Comparison of ENCODE assay signal across 8 cellular contexts in the genomic region with DNA sequence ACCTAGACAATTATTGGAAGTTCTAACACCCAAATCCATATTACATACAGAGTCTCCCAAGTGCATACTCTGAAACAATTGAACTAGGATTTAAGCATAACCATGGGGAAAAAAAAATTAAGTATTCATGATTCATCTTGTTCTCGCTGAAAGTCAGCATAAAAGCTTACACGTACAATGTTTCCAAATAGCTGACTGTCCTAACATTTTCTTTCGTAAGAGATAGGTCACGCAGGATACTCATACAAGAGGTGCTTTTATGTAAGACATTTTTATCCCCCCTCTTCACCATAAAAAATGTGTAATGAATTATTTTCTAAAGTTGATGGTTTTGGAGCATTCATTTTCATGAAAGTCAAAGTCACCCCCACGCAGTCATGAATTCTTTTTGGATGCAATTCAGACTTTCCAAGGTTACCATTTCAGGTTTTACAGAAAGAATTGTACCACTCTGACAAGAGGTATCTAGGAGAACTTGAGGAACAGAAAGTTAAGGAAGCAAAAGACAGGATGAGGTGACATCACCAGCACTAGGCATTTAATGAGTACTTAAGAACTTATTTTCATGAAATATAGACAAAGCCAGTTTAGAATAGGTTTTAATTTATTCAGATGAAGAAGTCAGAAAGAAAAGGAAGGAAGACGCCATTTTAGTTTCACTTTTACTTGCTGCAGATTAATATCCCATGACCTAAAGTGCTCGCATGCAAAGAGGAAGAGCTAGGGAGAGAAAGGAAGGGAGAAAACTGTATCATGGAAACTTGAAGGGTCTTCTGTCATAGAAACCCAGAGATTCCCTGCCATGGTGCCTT. TPM values are rescaled to one million over a fixed set of nuclear protein-coding genes. Genes with fewer than 3 reads are reported as not detected.
DNase-seq lines count a peak whose midpoint lies in the region; ATAC-seq and TF ChIP-seq lines count a peak whose summit lies in the region.

No MANE protein-coding gene starts in this region.

- intact Hi-C loops in activated B cell treated with CpG ODN at 0.5 μM for 24 hours (cut with micrococcal nuclease), result loop anchor here (1.0 to 10.0 kb wide), 2 partner anchors 111 to 263 kb away; no protein-coding TSS in a partner anchor

- POLR2A ChIA-PET in activated B cell treated with CpG ODN at 0.5 μM for 24 hours (lab: Charles Lee), result no interaction called here

- WGBS in suprapubic skin, result 57% methylated on average over 7 of the region's 7 CpGs

- CTCF ChIA-PET in activated B cell treated with CpG ODN at 0.5 μM for 24 hours (lab: Charles Lee), result no interaction called here

- H3K4me3 ChIP-seq in right atrium auricular region, result peak overlapping the region; percentile 20 to 22
- peak overlapping the region; percentile 19 for H3K4me3 ChIP-seq in suprapubic skin

- H3K4me3 Mint-ChIP-seq in activated B cell treated with CpG ODN at 0.5 μM for 24 hours, result peak overlapping the region; percentile 59

- H3K9me3 ChIP-seq in right atrium auricular region, result no peaks in the 10 kb centered on the region
- no peaks in the 10 kb centered on the region for H3K9me3 ChIP-seq in suprapubic skin

- no peaks in the 10 kb centered on the region for H3K36me3 ChIP-seq in right atrium auricular region
- H3K36me3 ChIP-seq in suprapubic skin, result no peaks in the 10 kb centered on the region

- no peaks in the 10 kb centered on the region for H3K36me3 Mint-ChIP-seq in activated B cell treated with CpG ODN at 0.5 μM for 24 hours (ENCODE audit: low read depth)

- H3K4me1 Mint-ChIP-seq in activated B cell treated with CpG ODN at 0.5 μM for 24 hours, result peaks cover 18% of the 10 kb centered on the region

- ATAC-seq in GM18519 (IDR thresholded peaks at IDR 0.05; ENCODE audit: low FRiP score, unreplicated experiment) (peak; percentile 62), HG03175 (IDR thresholded peaks at IDR 0.05; ENCODE audit: unreplicated experiment) (peak; percentile 76), activated B cell treated with CpG ODN at 0.5 μM for 24 hours (ENCODE audit: low read depth) (peak; percentile 70)

- H3K27me3 Mint-ChIP-seq in activated B cell treated with CpG ODN at 0.5 μM for 24 hours, result no peaks in the 10 kb centered on the region

- DNase-seq in activated B cell treated with CpG ODN at 0.5 μM for 24 hours (no peak), right atrium auricular region (ENCODE audit: low spot score) (no peak), suprapubic skin (ENCODE audit: low spot score in 2 of 2) (no peak), UCSD-AML1 (lab: John Stamatoyannopoulos, UW; ENCODE audit: unreplicated experiment) (no peak), cerebellar nuclear complex (lab: John Stamatoyannopoulos, UW) (no peak)
- DNase-seq in central memory CD4-positive, alpha-beta T cell, result no peak

- H3K27me3 ChIP-seq in right atrium auricular region (no peaks in the 10 kb centered on the region), suprapubic skin (no peaks in the 10 kb centered on the region)

- no peak for TF ChIP-seq EP300 in suprapubic skin (IDR thresholded peaks at IDR 0.05)

- TF ChIP-seq CTCF in activated B cell treated with CpG ODN at 0.5 μM for 24 hours (IDR thresholded peaks at IDR 0.05) (no peak), right atrium auricular region (IDR thresholded peaks at IDR 0.05) (no peak), suprapubic skin (IDR thresholded peaks at IDR 0.05) (no peak)

- no peak for TF ChIP-seq POLR2A in suprapubic skin (IDR thresholded peaks at IDR 0.05)

- H3K27ac ChIP-seq in right atrium auricular region (no peak overlapping the region), suprapubic skin (no peak overlapping the region)

- H3K27ac Mint-ChIP-seq in activated B cell treated with CpG ODN at 0.5 μM for 24 hours, result peak overlapping the region; percentile 16

- H3K9me3 Mint-ChIP-seq in activated B cell treated with CpG ODN at 0.5 μM for 24 hours, result peaks cover 9% of the 10 kb centered on the region

- H3K4me1 ChIP-seq in right atrium auricular region (peaks cover 0 to 8% of the 10 kb centered on the region in 2 donors), suprapubic skin (peaks cover 7% of the 10 kb centered on the region)

RNA-seq across cellular contexts. Expression of a gene that starts 55.8 kb away (rescaled TPM):
- total RNA-seq in activated B cell treated with CpG ODN at 0.5 μM for 24 hours (not detected in 2 replicates), right atrium auricular region (under 1 TPM; 0.08 to 0.11 TPM), suprapubic skin (not detected)
